In the genomic region with DNA sequence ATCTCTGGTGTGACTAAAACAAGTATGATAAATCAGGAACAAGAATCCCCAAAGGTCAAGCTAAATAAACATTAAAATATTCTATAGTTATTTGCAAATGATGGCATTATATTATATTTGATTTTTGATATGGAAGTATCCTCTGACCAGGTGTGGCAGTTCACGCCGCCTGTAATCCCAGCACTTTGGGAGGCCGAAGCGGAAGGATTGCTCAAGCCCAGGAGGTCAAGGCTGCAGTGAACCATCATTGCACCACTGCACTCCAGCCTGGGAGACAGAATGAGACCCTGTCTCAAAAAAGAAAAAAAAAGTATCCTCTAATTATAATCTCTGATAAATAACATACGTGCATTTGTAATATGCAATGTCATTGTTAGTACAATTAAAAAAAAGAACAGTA, we compare ENCODE assay signal across 39 cellular contexts. TPM values are rescaled to one million over a fixed set of nuclear protein-coding genes. Genes with fewer than 3 reads are reported as not detected.
"Had no signal": no experiment of that assay in that cellular context is flagged by ENCODE, and none has a peak within 500 bp of the region (broad histone marks: within the 10 kb centered on the region; RNA-seq: fewer than 3 reads in every experiment).

No MANE protein-coding gene starts in this region.

- H3K27ac ChIP-seq: adrenal gland, ascending aorta, body of pancreas, brain microvascular endothelial cell, breast epithelium, cardiac muscle cell had no signal

- H3K9me3 ChIP-seq: adrenal gland, ascending aorta, body of pancreas, breast epithelium had no signal

- H3K4me3 ChIP-seq: adrenal gland, ascending aorta, body of pancreas, breast epithelium, cardiac muscle cell had no signal

- H3K27me3 ChIP-seq: adrenal gland, ascending aorta, body of pancreas, brain microvascular endothelial cell, breast epithelium, cardiac muscle cell had no signal

- FAIRE-seq: astrocyte, bronchial epithelial cell had no signal

- DNase-seq: activated effector memory CD4-positive, alpha-beta T cell treated with anti-CD3 and anti-CD28 coated beads, Interleukin-2, amount 50 U/mL, for 16 hours; activated effector memory CD4-positive, alpha-beta T cell treated with Interleukin-2 at 50 U/mL for 16 hours; activated gamma-delta T cell; activated gamma-delta T cell treated with Interleukin-2 at 50 U/mL for 16 hours; activated naive CD4-positive, alpha-beta T cell; activated naive CD4-positive, alpha-beta T cell treated with anti-CD3 and anti-CD28 coated beads for 36 hours; activated naive CD4-positive, alpha-beta T cell treated with anti-CD3 and anti-CD28 coated beads, Interleukin-2, amount 10 ng/mL, durations not matched to agents 7 days and 5 days; activated naive CD4-positive, alpha-beta T cell treated with anti-CD3 and anti-CD28 coated beads, Interleukin-2, amount 50 U/mL, for 16 hours; activated naive CD4-positive, alpha-beta T cell treated with Interleukin-2 at 50 U/mL for 16 hours; activated naive CD8-positive, alpha-beta T cell treated with anti-CD3 and anti-CD28 coated beads for 36 hours; activated naive CD8-positive, alpha-beta T cell treated with anti-CD3 and anti-CD28 coated beads, Interleukin-2, amount 10 ng/mL, durations not matched to agents 7 days and 5 days; activated naive CD8-positive, alpha-beta T cell treated with anti-CD3 and anti-CD28 coated beads, Interleukin-2, amount 50 U/mL, for 24 hours; activated T-cell treated with anti-CD3 and anti-CD28 coated beads, Interleukin-2, amount 50 U/mL, for 1 hour; activated T-cell treated with anti-CD3 and anti-CD28 coated beads, Interleukin-2, amount 50 U/mL, for 24 hours; activated T-cell treated with anti-CD3 and anti-CD28 coated beads, Interleukin-2, amount 50 U/mL, for 4 hours; activated T-cell treated with anti-CD3 and anti-CD28 coated beads, Interleukin-2, amount 50 U/mL, for 48 hours; activated T-cell treated with anti-CD3 and anti-CD28 coated beads, Interleukin-2, amount 50 U/mL, for 72 hours; adrenal gland; amniotic stem cell; amygdala; anterior cingulate cortex; aorta; body of pancreas; brain microvascular endothelial cell; caudate nucleus; central memory CD4-positive, alpha-beta T cell; cerebellar nuclear complex had no signal

- H3K4me1 ChIP-seq: adrenal gland, ascending aorta, body of pancreas, breast epithelium had no signal

- H3K36me3 ChIP-seq: adrenal gland, ascending aorta, brain microvascular endothelial cell, breast epithelium, cardiac muscle cell had no signal

- ATAC-seq: activated naive CD4-positive, alpha-beta T cell treated with anti-CD3 and anti-CD28 coated beads, Interleukin-2, amount 50 U/mL, for 72 hours; activated naive CD8-positive, alpha-beta T cell treated with anti-CD3 and anti-CD28 coated beads, Interleukin-2, amount 50 U/mL, for 24 hours; activated T-cell treated with anti-CD3 and anti-CD28 coated beads, Interleukin-2, amount 50 U/mL, for 4 hours; activated T-cell treated with anti-CD3 and anti-CD28 coated beads, Interleukin-2, amount 50 U/mL, for 72 hours; activated T-helper 17 cell treated with anti-CD3 and anti-CD28 coated beads, Interleukin-2, amount 50 U/mL, for 72 hours; body of pancreas had no signal

RNA-seq across cellular contexts. Expression of a gene that starts 6.6 kb away (rescaled TPM):
- total RNA-seq: activated naive CD4-positive, alpha-beta T cell treated with anti-CD3 and anti-CD28 coated beads for 36 hours; activated naive CD4-positive, alpha-beta T cell treated with anti-CD3 and anti-CD28 coated beads, Interleukin-2, amount 50 U/mL, for 72 hours; activated naive CD8-positive, alpha-beta T cell treated with anti-CD3 and anti-CD28 coated beads for 36 hours; activated naive CD8-positive, alpha-beta T cell treated with anti-CD3 and anti-CD28 coated beads, Interleukin-2, amount 10 ng/mL, durations not matched to agents 7 days and 5 days; activated T-cell treated with anti-CD3 and anti-CD28 coated beads, Interleukin-2, amount 50 U/mL, for 4 hours; activated T-helper 17 cell treated with anti-CD3 and anti-CD28 coated beads, Interleukin-2, amount 50 U/mL, for 72 hours; activated T-helper 2 cell treated with anti-CD3 and anti-CD28 coated beads, Interferon-gamma antibody, Interleukin-2, Interleukin-4, amounts not matched to agents 10 μg/mL and 5 μg/mL and 100 μg/mL, durations not matched to agents 14 hours and 24 hours and 36 hours; ascending aorta; bronchial epithelial cell; cardiac septum; chondrocyte had no signal

RNA-seq across cellular contexts. Expression of a gene that starts 46.2 kb away (rescaled TPM):
- total RNA-seq: activated naive CD4-positive, alpha-beta T cell treated with anti-CD3 and anti-CD28 coated beads for 36 hours; activated naive CD4-positive, alpha-beta T cell treated with anti-CD3 and anti-CD28 coated beads, Interleukin-2, amount 50 U/mL, for 72 hours; activated naive CD8-positive, alpha-beta T cell treated with anti-CD3 and anti-CD28 coated beads for 36 hours; activated naive CD8-positive, alpha-beta T cell treated with anti-CD3 and anti-CD28 coated beads, Interleukin-2, amount 10 ng/mL, durations not matched to agents 7 days and 5 days; activated T-cell treated with anti-CD3 and anti-CD28 coated beads, Interleukin-2, amount 50 U/mL, for 4 hours; activated T-cell treated with anti-CD3 and anti-CD28 coated beads, Interleukin-2, amount 50 U/mL, for 72 hours; activated T-helper 1 cell treated with anti-CD3 and anti-CD28 coated beads, Interleukin-12 subunit alpha, Interleukin-12 subunit beta, Interleukin-2, Interleukin-4 antibody, amounts not matched to agents 30 ng/mL and 10 ng/mL and 1 ng/mL, durations not matched to agents 14 hours and 24 hours and 36 hours; activated T-helper 2 cell treated with anti-CD3 and anti-CD28 coated beads, Interferon-gamma antibody, Interleukin-2, Interleukin-4, amounts not matched to agents 10 μg/mL and 5 μg/mL and 100 μg/mL, durations not matched to agents 14 hours and 24 hours and 36 hours; adrenal gland; aorta; ascending aorta; astrocyte; body of pancreas; bronchial epithelial cell; cardiac muscle cell; cardiac septum; cerebellum; chondrocyte had no signal
- polyA plus RNA-seq: aorta, cardiac muscle cell had no signal
